21 cellular contexts compared by ENCODE assay signal in the genomic region with DNA sequence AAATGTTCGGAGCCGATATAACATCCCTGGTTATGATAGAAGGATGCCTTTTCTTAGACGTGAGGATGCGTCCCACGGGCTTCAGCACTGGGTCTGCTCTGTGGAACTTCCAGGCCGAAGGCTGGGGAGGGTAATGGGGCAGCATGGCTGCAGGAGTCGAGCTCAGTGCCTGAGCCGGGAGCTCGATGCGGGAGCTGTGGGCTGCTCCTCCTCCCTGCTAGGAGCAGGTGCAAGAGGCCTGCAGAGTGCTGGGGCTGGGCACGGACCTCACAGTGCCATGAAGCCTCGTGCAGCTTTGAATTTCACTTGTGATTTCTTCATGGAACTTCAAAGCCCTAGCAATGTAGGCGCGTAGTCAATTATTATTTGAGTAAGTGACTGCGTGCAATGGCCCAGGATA.
"Had no signal": no experiment of that assay in that cellular context is flagged by ENCODE, and none has a peak within 500 bp of the region (broad histone marks: within the 10 kb centered on the region; RNA-seq: fewer than 3 reads in every experiment).

No MANE protein-coding gene starts in this region.

- H3K9me3 ChIP-seq: neutrophil, prostate gland, right lobe of liver, thyroid gland, vagina had no signal

- H3K36me3 ChIP-seq: neutrophil, prostate gland, right lobe of liver, thyroid gland, vagina had no signal

- ATAC-seq: left colon; natural killer cell; stimulated activated naive CD8-positive, alpha-beta T cell treated with anti-CD3 and anti-CD28 coated beads, Interleukin-15, amount 100 ng/mL, for 72 hours had no signal

- H3K27me3 ChIP-seq: right lobe of liver, thyroid gland, vagina had no signal

- H3K27ac ChIP-seq: neutrophil, parathyroid adenoma, prostate gland, right lobe of liver, thyroid gland, vagina had no signal

- H3K4me1 ChIP-seq: parathyroid adenoma, prostate gland, right lobe of liver had no signal

- H3K4me3 ChIP-seq: coronary artery, lung, prostate gland, right lobe of liver, smooth muscle cell, thyroid gland, vagina had no signal

- DNase-seq: dermis blood vessel endothelial cell; effector memory CD4-positive, alpha-beta T cell; head of caudate nucleus; hippocampal formation; left colon; natural killer cell; right lobe of liver; stimulated activated CD4-positive, alpha-beta T cell treated with anti-CD3 and anti-CD28 coated beads, Interleukin-12 subunit alpha, Interleukin-12 subunit beta, amount 100 ng/mL, for 4 hours; stimulated activated CD4-positive, alpha-beta T cell treated with anti-CD3 and anti-CD28 coated beads, Interleukin-1b, Interleukin-23, amount 100 ng/mL, for 48 hours; stimulated activated CD4-positive, alpha-beta T cell treated with anti-CD3 and anti-CD28 coated beads, Interleukin-4, amount 100 ng/mL, for 1 hour; stimulated activated CD8-positive, alpha-beta memory T cell treated with anti-CD3 and anti-CD28 coated beads, Interleukin-4, amount 100 ng/mL, for 48 hours; stimulated activated naive CD4-positive, alpha-beta T cell; stimulated activated naive CD8-positive, alpha-beta T cell treated with anti-CD3 and anti-CD28 coated beads, Interleukin-15, amount 100 ng/mL, for 72 hours; thyroid gland had no signal
